ENCODE assay signal across 10 cellular contexts in genomic region chr16:29605593-29606205, GRCh38. TPM values are rescaled to one million over a fixed set of nuclear protein-coding genes. Genes with fewer than 3 reads are reported as not detected.
DNase-seq lines count a peak whose midpoint lies in the region; ATAC-seq and TF ChIP-seq lines count a peak whose summit lies in the region.
"Not testable (repeated sequence)": the region's sequence is repeated elsewhere in the genome, so short reads cannot be mapped to it uniquely, and the experiment has no call there.
"Had no signal": no experiment of that assay in that cellular context is flagged by ENCODE, and none has a peak within 500 bp of the region (broad histone marks: within the 10 kb centered on the region; RNA-seq: fewer than 3 reads in every experiment).

No MANE protein-coding gene starts in this region.

- not testable (repeated sequence) for H3K27me3 ChIP-seq in BLaER1 treated with 17β-estradiol and CSF1 and Interleukin-3, amounts not matched to agents 10 nM and 100 nM; PC-9 (ENCODE audit: insufficient read depth, low read depth); left ventricle myocardium inferior (ENCODE audit: low read depth); mesenchymal stem cell (ENCODE audit: control insufficient read depth in 1 of 2, insufficient read depth in 1 of 2, low read length in 2 of 2); trophoblast cell (ENCODE audit: insufficient read depth, low read length)

- not testable (repeated sequence) for H3K9me3 ChIP-seq in BLaER1 treated with 17β-estradiol and CSF1 and Interleukin-3, amounts not matched to agents 10 nM and 100 nM (replicated peaks in 1 of 11); PC-9 (ENCODE audit: insufficient read depth, low read depth); left ventricle myocardium inferior (replicated peaks); mesenchymal stem cell (ENCODE audit: control insufficient read depth, low read length); trophoblast cell (ENCODE audit: insufficient read depth, low read depth, low read length)

- peak overlapping the region in 1 of 2 experiments; percentile 66 for H2BK12ac ChIP-seq in mesenchymal stem cell (ENCODE audit: low read length in 2 of 2)
- H2BK12ac ChIP-seq in trophoblast cell (ENCODE audit: low read length), result not testable (repeated sequence)

- not testable (repeated sequence) for H3K9me2 ChIP-seq in PC-9 (ENCODE audit: insufficient read depth)

- peak overlapping the region; percentile 48 for H2BK15ac ChIP-seq in mesenchymal stem cell (ENCODE audit: low read depth, poor library complexity, severe bottlenecking)

- intact Hi-C loops in PC-9 (cut with micrococcal nuclease; ENCODE audit: unreplicated experiment); MCF 10A (cut with micrococcal nuclease); left ventricle myocardium inferior (cut with micrococcal nuclease): not testable (repeated sequence)

- H3K4me2 ChIP-seq in BLaER1 treated with 17β-estradiol and CSF1 and Interleukin-3, amounts not matched to agents 10 nM and 100 nM, result peak overlapping the region; percentile 42 to 82 (median 74); a peak in 21 of 22 replicates
- H3K4me2 ChIP-seq in PC-9, result 0 out of 2 replicates have a peak overlapping the region, but pooled peaks have one; percentile 5
- H3K4me2 ChIP-seq in mesenchymal stem cell (ENCODE audit: low read length, poor library complexity, severe bottlenecking); trophoblast cell (ENCODE audit: low read length): not testable (repeated sequence)

- peak overlapping the region in 4 of 11 experiments; percentile 49 to 73 (median 62); a peak in 6 of 22 replicates for H3K27ac ChIP-seq in BLaER1 treated with 17β-estradiol and CSF1 and Interleukin-3, amounts not matched to agents 10 nM and 100 nM
- not testable (repeated sequence) for H3K27ac ChIP-seq in PC-9; mesenchymal stem cell (ENCODE audit: low read length, poor library complexity, severe bottlenecking); trophoblast cell (ENCODE audit: low read depth, low read length)
- peak overlapping the region; percentile 54 for H3K27ac ChIP-seq in left ventricle myocardium inferior (replicated peaks)

- H3K23ac ChIP-seq in mesenchymal stem cell (ENCODE audit: low read length in 2 of 2); trophoblast cell (ENCODE audit: low read length): not testable (repeated sequence)

- peak overlapping the region in 1 of 2 experiments; percentile 64 for H3K18ac ChIP-seq in mesenchymal stem cell (ENCODE audit: low read depth in 1 of 2, low read length in 2 of 2)
- H3K18ac ChIP-seq in trophoblast cell (ENCODE audit: low read length), result not testable (repeated sequence)

- CTCF ChIA-PET in PC-9 (lab: Charles Lee); MCF 10A (lab: Yijun Ruan, JAX): not testable (repeated sequence)

- peak overlapping the region; percentile 34 for H2BK120ac ChIP-seq in mesenchymal stem cell (ENCODE audit: low read depth, low read length)
- H2BK120ac ChIP-seq in trophoblast cell (ENCODE audit: insufficient read depth, low read length, poor library complexity), result not testable (repeated sequence)

- H3K4ac ChIP-seq in mesenchymal stem cell (ENCODE audit: low read depth in 1 of 2, low read length in 2 of 2), result peak overlapping the region in 1 of 2 experiments; percentile 0
- H3K4ac ChIP-seq in trophoblast cell (ENCODE audit: low read depth, low read length), result peak overlapping the region; percentile 44

- H2BK5ac ChIP-seq in mesenchymal stem cell (ENCODE audit: low read depth, low read length, poor library complexity, severe bottlenecking); trophoblast cell (ENCODE audit: low read depth, low read length, poor library complexity): not testable (repeated sequence)

- peak overlapping the region; percentile 27 for H4K91ac ChIP-seq in mesenchymal stem cell (ENCODE audit: low read length)
- peak overlapping the region; percentile 4 for H4K91ac ChIP-seq in trophoblast cell (ENCODE audit: low read depth, low read length)

- H4K20me1 ChIP-seq in BLaER1 treated with 17β-estradiol and CSF1 and Interleukin-3, amounts not matched to agents 10 nM and 100 nM, result peaks cover 0 to 100% (median 97%) of the 10 kb centered on the region in 11 experiments; a peak in 21 of 22 replicates
- H4K20me1 ChIP-seq in PC-9 (ENCODE audit: insufficient read depth), result peaks cover 69% of the 10 kb centered on the region

- not testable (repeated sequence) for H3K4me3 Mint-ChIP-seq in MCF 10A (ENCODE audit: unreplicated experiment); stimulated activated effector memory CD8-positive, alpha-beta T cell treated with anti-CD3 and anti-CD28 coated beads, Interleukin-12 subunit alpha, Interleukin-12 subunit beta, amount 100 ng/mL, for 72 hours

- not testable (repeated sequence) for ATAC-seq in stimulated activated effector memory CD8-positive, alpha-beta T cell treated with anti-CD3 and anti-CD28 coated beads, Interleukin-12 subunit alpha, Interleukin-12 subunit beta, amount 100 ng/mL, for 72 hours

- BruUV-seq in PC-9 (replicated peaks; lab: Mats Ljungman, UMichigan); MCF 10A (replicated peaks; lab: Mats Ljungman, UMichigan): not testable (repeated sequence)

- H4K8ac ChIP-seq in mesenchymal stem cell (ENCODE audit: low read length), result peak overlapping the region; percentile 60
- H4K8ac ChIP-seq in trophoblast cell (ENCODE audit: low read depth, low read length), result not testable (repeated sequence)

- POLR2A ChIA-PET in PC-9 (lab: Charles Lee; ENCODE audit: unreplicated experiment); MCF 10A (lab: Yijun Ruan, JAX): not testable (repeated sequence)

- H3K27me3 Mint-ChIP-seq in MCF 10A (ENCODE audit: insufficient read depth, unreplicated experiment), result not testable (repeated sequence)

- H3K4me1 ChIP-seq in BLaER1 treated with 17β-estradiol and CSF1 and Interleukin-3, amounts not matched to agents 10 nM and 100 nM, result peaks cover 51 to 87% (median 71%) of the 10 kb centered on the region in 10 experiments
- H3K4me1 ChIP-seq in PC-9 (replicated peaks; ENCODE audit: insufficient read depth) (peaks cover 28% of the 10 kb centered on the region), left ventricle myocardium inferior (peaks cover 55% of the 10 kb centered on the region), mesenchymal stem cell (ENCODE audit: control insufficient read depth, insufficient read depth, low read depth, low read length) (peaks cover 31% of the 10 kb centered on the region), trophoblast cell (ENCODE audit: control insufficient read depth in 1 of 2, insufficient read depth in 2 of 2, low read length in 2 of 2) (peaks cover 8 to 14% of the 10 kb centered on the region in 2 experiments)

- peak overlapping the region in 1 of 2 experiments; percentile 68 for H3K14ac ChIP-seq in mesenchymal stem cell (ENCODE audit: low read length in 2 of 2)
- H3K14ac ChIP-seq in trophoblast cell (ENCODE audit: low read length), result not testable (repeated sequence)

- H4K12ac ChIP-seq in trophoblast cell (ENCODE audit: low read depth, low read length), result not testable (repeated sequence)

- peak overlapping the region; percentile 79 for H3K27ac Mint-ChIP-seq in MCF 10A (ENCODE audit: low read depth, unreplicated experiment)
- H3K27ac Mint-ChIP-seq in stimulated activated effector memory CD8-positive, alpha-beta T cell treated with anti-CD3 and anti-CD28 coated beads, Interleukin-12 subunit alpha, Interleukin-12 subunit beta, amount 100 ng/mL, for 72 hours, result peak overlapping the region; percentile 54

- H3K36me3 ChIP-seq in BLaER1 treated with 17β-estradiol and CSF1 and Interleukin-3, amounts not matched to agents 10 nM and 100 nM, result peaks cover 0 to 11% (median 0%) of the 10 kb centered on the region in 11 experiments; a peak in 5 of 22 replicates
- not testable (repeated sequence) for H3K36me3 ChIP-seq in PC-9 (ENCODE audit: low read depth); left ventricle myocardium inferior; trophoblast cell (ENCODE audit: control insufficient read depth in 1 of 2, insufficient read depth in 2 of 2, low read length in 2 of 2)
- H3K36me3 ChIP-seq in mesenchymal stem cell (ENCODE audit: control insufficient read depth in 1 of 2, insufficient read depth in 2 of 2, low read depth in 1 of 2, low read length in 2 of 2), result peaks cover 0 to 11% of the 10 kb centered on the region in 2 experiments

- H3K9ac ChIP-seq in BLaER1 treated with 17β-estradiol and CSF1 and Interleukin-3, amounts not matched to agents 10 nM and 100 nM, result peak overlapping the region in 1 of 11 experiments; percentile 23; a peak in 3 of 22 replicates
- not testable (repeated sequence) for H3K9ac ChIP-seq in mesenchymal stem cell (ENCODE audit: low read length); trophoblast cell (ENCODE audit: low read length)

- H2AK5ac ChIP-seq in mesenchymal stem cell (ENCODE audit: low read length, severe bottlenecking), result peak overlapping the region; percentile 93
- H2AK5ac ChIP-seq in trophoblast cell (ENCODE audit: low read length), result not testable (repeated sequence)

- H3K79me2 ChIP-seq in PC-9 (ENCODE audit: low read depth), result peaks cover 97% of the 10 kb centered on the region
- not testable (repeated sequence) for H3K79me2 ChIP-seq in trophoblast cell (ENCODE audit: control insufficient read depth, insufficient read depth, low read length, poor library complexity)

- TF ChIP-seq CTCF in PC-9 (conservative IDR thresholded peaks at IDR 0.05); MCF 10A (IDR thresholded peaks at IDR 0.05; ENCODE audit: unreplicated experiment); left ventricle myocardium inferior (IDR thresholded peaks at IDR 0.05; ENCODE audit: borderline replicate concordance): not testable (repeated sequence)

- WGBS in mesenchymal stem cell, result 89% methylated on average over 13 of the region's 16 CpGs
- no CpG with 5 or more reads among the region's 16 CpGs for WGBS in trophoblast cell (ENCODE audit: extremely low coverage, insufficient coverage, insufficient read length)

- H2AFZ ChIP-seq in PC-9; mesenchymal stem cell (ENCODE audit: low read depth, low read length): not testable (repeated sequence)
- peak overlapping the region; percentile 17 for H2AFZ ChIP-seq in trophoblast cell (ENCODE audit: insufficient read depth, low read length, poor library complexity)

- H3K9me3 Mint-ChIP-seq in MCF 10A (ENCODE audit: unreplicated experiment); stimulated activated effector memory CD8-positive, alpha-beta T cell treated with anti-CD3 and anti-CD28 coated beads, Interleukin-12 subunit alpha, Interleukin-12 subunit beta, amount 100 ng/mL, for 72 hours: not testable (repeated sequence)

- H3K79me1 ChIP-seq in mesenchymal stem cell (replicated peaks; ENCODE audit: low read length, poor library complexity, severe bottlenecking); trophoblast cell (ENCODE audit: low read length): not testable (repeated sequence)

- H3K4me3 ChIP-seq in BLaER1 treated with 17β-estradiol and CSF1 and Interleukin-3, amounts not matched to agents 10 nM and 100 nM; PC-9; left ventricle myocardium inferior; mesenchymal stem cell (ENCODE audit: insufficient read depth in 1 of 2, low read depth in 1 of 2, low read length in 2 of 2); trophoblast cell (ENCODE audit: low read depth, low read length): not testable (repeated sequence)

- peaks cover 12% of the 10 kb centered on the region for H3K4me1 Mint-ChIP-seq in MCF 10A (ENCODE audit: insufficient read depth, unreplicated experiment)
- peaks cover 59% of the 10 kb centered on the region for H3K4me1 Mint-ChIP-seq in stimulated activated effector memory CD8-positive, alpha-beta T cell treated with anti-CD3 and anti-CD28 coated beads, Interleukin-12 subunit alpha, Interleukin-12 subunit beta, amount 100 ng/mL, for 72 hours

- DNase-seq in PC-9; MCF 10A (ENCODE audit: unreplicated experiment); left ventricle myocardium inferior; mesenchymal stem cell; stimulated activated effector memory CD8-positive, alpha-beta T cell treated with anti-CD3 and anti-CD28 coated beads, Interleukin-12 subunit alpha, Interleukin-12 subunit beta, amount 100 ng/mL, for 72 hours (ENCODE audit: low spot score in 2 of 2): not testable (repeated sequence)
- DNase-seq in activated CD8-positive, alpha-beta memory T cell treated with anti-CD3 and anti-CD28 coated beads for 24 hours, result peak; percentile 46
- DNase-seq in trophoblast cell, result peak in 1 of 2 donors; percentile 9

- H3K36me3 Mint-ChIP-seq in MCF 10A (ENCODE audit: insufficient read depth, unreplicated experiment), result peaks cover 19% of the 10 kb centered on the region
- H3K36me3 Mint-ChIP-seq in stimulated activated effector memory CD8-positive, alpha-beta T cell treated with anti-CD3 and anti-CD28 coated beads, Interleukin-12 subunit alpha, Interleukin-12 subunit beta, amount 100 ng/mL, for 72 hours, result peaks cover 92% of the 10 kb centered on the region

- H3F3A ChIP-seq in PC-9 (ENCODE audit: insufficient read depth, low read depth), result not testable (repeated sequence)

RNA-seq across cellular contexts. Expression of gene SPN, which starts 57.3 kb away (rescaled TPM):
- total RNA-seq in PC-9 (2021), result 0.15 and 0.17 TPM in 2 replicates
- total RNA-seq in MCF 10A (2022), result not detected in 2 replicates
- 1.3 TPM for total RNA-seq in left ventricle myocardium inferior
- polyA plus RNA-seq in mesenchymal stem cell (2013, experiment 1 of 2), result 0.01 TPM
- polyA plus RNA-seq in mesenchymal stem cell (2013, experiment 2 of 2), result not detected
- 0.10 and 0.15 TPM in 2 replicates for polyA plus RNA-seq in trophoblast cell (2013)
- total RNA-seq: LHCN-M2, PC-3 had no signal
